ENCODE assay signal across 1 cellular context in genomic region chr1:177209357-177209756, GRCh38.
TF ChIP-seq lines count a peak whose summit lies in the region.

No MANE protein-coding gene starts in this region.

TF ChIP-seq in HEK293, 187 proteins besides CTCF, POLR2A, EP300 and RAD21 (continued from another document and continues in another):
- TF ChIP-seq ZNF555 (tag by site-specific recombination; conservative IDR thresholded peaks at IDR 0.05) (no peak), ZNF37A (tag by site-specific recombination; IDR thresholded peaks at IDR 0.05) (no peak), ZNF354C (tag by site-specific recombination; IDR thresholded peaks at IDR 0.05; ENCODE audit: borderline replicate concordance, low read depth) (no peak), BCL11B (tag by site-specific recombination; IDR thresholded peaks at IDR 0.05; ENCODE audit: low read depth) (no peak), ZNF626 (tag by site-specific recombination; IDR thresholded peaks at IDR 0.05) (no peak), KLF17 (tag by site-specific recombination; IDR thresholded peaks at IDR 0.05) (peak; percentile 90), ZBTB20 (tag by site-specific recombination; IDR thresholded peaks at IDR 0.05) (no peak), ZNF404 (tag by site-specific recombination; IDR thresholded peaks at IDR 0.05) (no peak), ZBTB11 (tag by site-specific recombination; conservative IDR thresholded peaks at IDR 0.05; ENCODE audit: low read depth) (no peak), ZXDB (tag by site-specific recombination; IDR thresholded peaks at IDR 0.05) (no peak), ZNF560 (tag by site-specific recombination; IDR thresholded peaks at IDR 0.05; ENCODE audit: borderline replicate concordance) (no peak), ZNF132 (tag by site-specific recombination; IDR thresholded peaks at IDR 0.05; ENCODE audit: borderline replicate concordance) (no peak), ZNF184 (tag by site-specific recombination; IDR thresholded peaks at IDR 0.05) (peak; percentile 89), ZBTB48 (tag by site-specific recombination; IDR thresholded peaks at IDR 0.05) (no peak), ZNF398 (tag by site-specific recombination; IDR thresholded peaks at IDR 0.05) (no peak), ZBTB8A (tag by site-specific recombination; IDR thresholded peaks at IDR 0.05) (peak; percentile 79), ZNF426 (tag by site-specific recombination; IDR thresholded peaks at IDR 0.05) (no peak), PRDM10 (tag by site-specific recombination; IDR thresholded peaks at IDR 0.05) (peak; percentile 69), ZNF350 (tag by site-specific recombination; IDR thresholded peaks at IDR 0.05) (no peak), IKZF3 (tag by site-specific recombination; IDR thresholded peaks at IDR 0.05) (peak; percentile 80), ZNF211 (tag by site-specific recombination; IDR thresholded peaks at IDR 0.05; ENCODE audit: low read depth) (no peak), PRDM1 (tag by site-specific recombination; IDR thresholded peaks at IDR 0.05) (no peak), ZNF280D (tag by site-specific recombination; IDR thresholded peaks at IDR 0.05) (no peak), ZBTB7A (tag by site-specific recombination; IDR thresholded peaks at IDR 0.05; ENCODE audit: low read depth) (no peak), GLI2 (tag by site-specific recombination; IDR thresholded peaks at IDR 0.05; ENCODE audit: borderline replicate concordance, low read depth) (no peak; the same call in 1 of the 2 replicates), ZBTB10 (tag by site-specific recombination; IDR thresholded peaks at IDR 0.05) (no peak), ZNF138 (tag by site-specific recombination; IDR thresholded peaks at IDR 0.05; ENCODE audit: borderline replicate concordance) (no peak), MEIS1 (CRISPR knock-in tag; IDR thresholded peaks at IDR 0.05; ENCODE audit: borderline replicate concordance) (peak; percentile 97), ZNF544 (tag by site-specific recombination; IDR thresholded peaks at IDR 0.05) (no peak), SALL2 (tag by site-specific recombination; IDR thresholded peaks at IDR 0.05; ENCODE audit: borderline replicate concordance) (no peak), SP3 (tag by site-specific recombination; IDR thresholded peaks at IDR 0.05) (no peak), GLI4 (tag by site-specific recombination; IDR thresholded peaks at IDR 0.05) (no peak), PRDM4 (tag by site-specific recombination; IDR thresholded peaks at IDR 0.05) (no peak), ZNF280C (tag by site-specific recombination; IDR thresholded peaks at IDR 0.05) (no peak), PRDM6 (tag by site-specific recombination; IDR thresholded peaks at IDR 0.05) (no peak)
